ENCODE assay signal across 1 cellular context in genomic region chr6:149560736-149561135, GRCh38.
TF ChIP-seq lines count a peak whose summit lies in the region.

No MANE protein-coding gene starts in this region.

TF ChIP-seq in H1, 55 proteins besides CTCF, POLR2A, EP300 and RAD21 (continued from another document):
- no peak for TF ChIP-seq NRF1 (IDR thresholded peaks at IDR 0.05; ENCODE audit: low read depth, low read length)
- TF ChIP-seq GTF2F1 (IDR thresholded peaks at IDR 0.05; ENCODE audit: borderline replicate concordance, low read depth, low read length), result no peak
- TF ChIP-seq SIX5 (IDR thresholded peaks at IDR 0.05; ENCODE audit: low read depth, low read length), result no peak
- TF ChIP-seq SP2 (IDR thresholded peaks at IDR 0.05; ENCODE audit: low read length), result no peak
- TF ChIP-seq CHD2 (IDR thresholded peaks at IDR 0.05; ENCODE audit: low read length), result no peak
- TF ChIP-seq EZH2 (IDR thresholded peaks at IDR 0.05; ENCODE audit: low read depth, low read length, severe bottlenecking), result no peak
- TF ChIP-seq ASH2L (IDR thresholded peaks at IDR 0.05; ENCODE audit: low read length), result no peak
- TF ChIP-seq SP4 (IDR thresholded peaks at IDR 0.05; ENCODE audit: low read length), result no peak
- TF ChIP-seq CBX5 (IDR thresholded peaks at IDR 0.05; ENCODE audit: low read depth, low read length), result no peak
- TF ChIP-seq SRF (IDR thresholded peaks at IDR 0.05; ENCODE audit: low read depth, low read length), result no peak
- TF ChIP-seq SIN3A (conservative IDR thresholded peaks at IDR 0.05 in 1 of 2, IDR thresholded peaks at IDR 0.05 in 1 of 2; ENCODE audit: low read depth in 1 of 2, low read length in 2 of 2), result no peak
